In the genomic region with DNA sequence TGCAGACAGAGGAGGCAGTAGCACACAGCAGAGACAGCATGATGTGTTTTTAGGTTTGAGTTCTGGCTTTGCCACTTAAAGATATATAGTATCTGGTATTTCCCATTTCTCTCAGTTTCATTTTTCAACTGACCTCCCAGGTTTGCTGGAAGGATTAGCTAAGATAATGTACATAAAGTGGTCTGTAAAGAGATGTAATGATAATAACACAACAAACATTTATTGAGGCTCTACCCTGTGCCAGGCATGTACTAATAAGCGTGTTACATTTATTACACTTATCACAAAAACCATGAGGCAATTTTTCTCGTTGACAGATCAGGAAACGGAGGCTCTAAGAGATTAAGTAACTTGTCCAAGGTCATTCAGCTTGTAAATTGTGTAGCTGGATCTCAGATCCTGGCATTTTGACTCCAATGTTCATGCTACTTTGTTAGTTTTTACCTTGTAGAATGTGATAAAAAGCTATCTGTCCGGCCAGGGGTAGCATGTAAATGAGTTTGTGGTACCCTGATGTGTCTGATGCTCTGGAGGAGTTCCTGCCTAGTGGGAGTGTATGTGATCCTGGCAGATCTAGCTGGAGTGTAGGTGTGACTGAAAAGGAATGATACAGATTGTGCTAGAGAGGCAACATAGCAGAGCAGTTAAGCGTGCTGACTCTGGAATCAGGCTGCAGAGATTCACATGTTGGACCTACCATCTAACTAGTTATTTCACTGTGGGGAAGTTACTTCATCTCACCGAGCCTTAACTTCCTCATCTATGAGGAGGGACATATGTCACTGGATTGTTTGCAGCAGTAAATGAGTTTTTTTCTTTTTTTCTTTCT, we compare ENCODE assay signal across 12 cellular contexts.
A peak's percentile ranks its signal among the peaks of the same experiment; 100 is the strongest.
DNase-seq lines count a peak whose midpoint lies in the region; ATAC-seq and TF ChIP-seq lines count a peak whose summit lies in the region.
"Had no signal": no experiment of that assay in that cellular context is flagged by ENCODE, and none has a peak within 500 bp of the region (broad histone marks: within the 10 kb centered on the region; RNA-seq: fewer than 3 reads in every experiment).

No MANE protein-coding gene starts in this region.

- H3K9me3 Mint-ChIP-seq in dendritic cell treated with granulocyte-macrophage colony-stimulating factor and Interleukin-4, amounts not matched to agents 40 ng/mL and 50 ng/mL, for 4 days = no peaks in the 10 kb centered on the region
- H3K9me3 Mint-ChIP-seq in HFFc6 = no peaks in the 10 kb centered on the region

- no peaks in the 10 kb centered on the region for H3K27me3 Mint-ChIP-seq in dendritic cell treated with granulocyte-macrophage colony-stimulating factor and Interleukin-4, amounts not matched to agents 40 ng/mL and 50 ng/mL, for 4 days
- H3K27me3 Mint-ChIP-seq in HFFc6 (ENCODE audit: insufficient read depth) = no peaks in the 10 kb centered on the region; the same call in 1 of the 2 replicates

- intact Hi-C loops in dendritic cell treated with granulocyte-macrophage colony-stimulating factor and Interleukin-4, amounts not matched to agents 40 ng/mL and 50 ng/mL, for 4 days (cut with micrococcal nuclease) = no loop called here
- intact Hi-C loops in lower lobe of right lung (cut with DNase I) = no loop called here

- H3K36me3 Mint-ChIP-seq in dendritic cell treated with granulocyte-macrophage colony-stimulating factor and Interleukin-4, amounts not matched to agents 40 ng/mL and 50 ng/mL, for 4 days (ENCODE audit: low read depth) = peaks cover 77% of the 10 kb centered on the region
- H3K36me3 Mint-ChIP-seq in HFFc6 (ENCODE audit: low read depth) = peaks cover 23% of the 10 kb centered on the region

- no peak for DNase-seq in AG09309 (ENCODE audit: low read depth)
- DNase-seq in NOMO-1 (lab: John Stamatoyannopoulos, UW; ENCODE audit: unreplicated experiment in 2 of 2) = peak; percentile 41 to 86
- no peak for DNase-seq in lower lobe of right lung
- DNase-seq in HFFc6 = no peak
- DNase-seq in NCI-H69 (lab: John Stamatoyannopoulos, UW) = no peak
- no peak for DNase-seq in EL
- DNase-seq: H7 had no signal

- TF ChIP-seq POLR2A in GM18505 (IDR thresholded peaks at IDR 0.05; ENCODE audit: borderline replicate concordance, extremely low read depth, insufficient read depth, insufficient read length) = no peak

- peaks cover 71% of the 10 kb centered on the region for H3K36me3 ChIP-seq in lower lobe of right lung

- peaks cover 31% of the 10 kb centered on the region for H3K4me1 Mint-ChIP-seq in dendritic cell treated with granulocyte-macrophage colony-stimulating factor and Interleukin-4, amounts not matched to agents 40 ng/mL and 50 ng/mL, for 4 days (ENCODE audit: low read depth)
- no peaks in the 10 kb centered on the region for H3K4me1 Mint-ChIP-seq in HFFc6 (ENCODE audit: low read depth)

- no peaks in the 10 kb centered on the region for H3K27me3 ChIP-seq in lower lobe of right lung (ENCODE audit: low read depth)

- peaks cover 29% of the 10 kb centered on the region for H3K4me1 ChIP-seq in lower lobe of right lung

- H3K4me3 Mint-ChIP-seq in dendritic cell treated with granulocyte-macrophage colony-stimulating factor and Interleukin-4, amounts not matched to agents 40 ng/mL and 50 ng/mL, for 4 days = no peak overlapping the region
- no peak overlapping the region for H3K4me3 Mint-ChIP-seq in HFFc6

- peak; percentile 74 to 77 for ATAC-seq in lower lobe of right lung
- no peak for ATAC-seq in GM18505 (IDR thresholded peaks at IDR 0.05; ENCODE audit: unreplicated experiment)

- H3K9me3 ChIP-seq in lower lobe of right lung = no peaks in the 10 kb centered on the region
- H3K9me3 ChIP-seq: A549 had no signal

- TF ChIP-seq CTCF in AG09309 (IDR thresholded peaks at IDR 0.05; ENCODE audit: control insufficient read depth, insufficient read depth, low read depth, low read length, missing control alignments) (peak; percentile 12), lower lobe of right lung (IDR thresholded peaks at IDR 0.05) (no peak), HFFc6 (IDR thresholded peaks at IDR 0.05) (no peak)

- H3K4me3 ChIP-seq in AG09309 (ENCODE audit: control insufficient read depth, low read depth, low read length) = no peak overlapping the region
- H3K4me3 ChIP-seq in lower lobe of right lung = no peak overlapping the region
- H3K4me3 ChIP-seq: A549, K562, smooth muscle cell had no signal

- peak overlapping the region; percentile 59 for H3K27ac Mint-ChIP-seq in dendritic cell treated with granulocyte-macrophage colony-stimulating factor and Interleukin-4, amounts not matched to agents 40 ng/mL and 50 ng/mL, for 4 days
- H3K27ac Mint-ChIP-seq in HFFc6 = no peak overlapping the region

- H3K27ac ChIP-seq in lower lobe of right lung = no peak overlapping the region

Comparison
In these comparisons a context has a peak if more than half of its experiments do, and no peak if none do; other contexts are left out.
1. DNase-seq: peak in NOMO-1 (2 of 2); none in AG09309 (single experiment), lower lobe of right lung (single experiment), HFFc6 (single experiment), NCI-H69 (single experiment) and EL (single experiment).